1 cellular context compared by ENCODE assay signal in the genomic region with DNA sequence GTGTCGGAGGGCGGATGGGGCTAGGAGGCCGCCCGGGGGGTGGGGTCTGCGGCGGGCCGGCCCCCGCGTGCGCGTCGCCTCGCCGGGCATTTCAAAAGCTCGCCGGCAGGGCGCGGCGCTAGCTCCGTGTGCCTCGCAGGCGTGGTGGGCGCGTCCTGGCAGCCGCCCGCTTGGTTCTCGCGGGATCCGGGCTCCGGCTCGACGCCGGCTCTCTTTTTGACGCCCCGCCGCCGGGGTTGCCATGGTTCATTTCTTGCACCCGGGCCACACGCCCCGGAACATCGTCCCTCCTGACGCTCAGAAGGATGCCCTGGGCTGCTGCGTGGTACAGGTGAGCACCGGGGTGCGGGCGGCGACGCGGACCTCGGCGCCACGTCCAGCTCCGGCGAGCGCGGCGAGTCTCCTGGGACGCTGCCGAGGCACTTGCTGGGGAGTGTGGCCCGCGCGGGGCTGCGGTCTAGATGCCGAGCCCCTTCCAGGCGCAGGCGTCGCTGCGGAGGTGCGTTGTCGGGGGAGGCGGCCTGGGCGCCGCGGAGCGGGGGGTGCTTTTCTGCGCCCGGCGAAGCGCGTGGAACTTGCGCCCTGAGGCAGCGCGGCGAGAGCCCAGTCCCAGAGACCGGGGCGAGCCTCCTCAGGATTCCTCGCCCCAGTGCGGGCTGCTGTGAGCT.
TF ChIP-seq lines count a peak whose summit lies in the region.

A gene (plus strand): TSS at position 118 of the 668 bp plus-strand sequence. CDS start 124 bp downstream, at position 242.

TF ChIP-seq in IMR-90, 13 proteins besides CTCF, POLR2A, EP300 and RAD21 (continued from another document):
- TF ChIP-seq, protein P1, sequence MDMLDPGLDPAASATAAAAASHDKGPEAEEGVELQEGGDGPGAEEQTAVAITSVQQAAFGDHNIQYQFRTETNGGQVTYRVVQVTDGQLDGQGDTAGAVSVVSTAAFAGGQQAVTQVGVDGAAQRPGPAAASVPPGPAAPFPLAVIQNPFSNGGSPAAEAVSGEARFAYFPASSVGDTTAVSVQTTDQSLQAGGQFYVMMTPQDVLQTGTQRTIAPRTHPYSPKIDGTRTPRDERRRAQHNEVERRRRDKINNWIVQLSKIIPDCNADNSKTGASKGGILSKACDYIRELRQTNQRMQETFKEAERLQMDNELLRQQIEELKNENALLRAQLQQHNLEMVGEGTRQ (IDR thresholded peaks at IDR 0.05; ENCODE audit: low read depth, low read length), result peak; percentile 18; the same call in 1 of the 2 replicates
